In the genomic region with DNA sequence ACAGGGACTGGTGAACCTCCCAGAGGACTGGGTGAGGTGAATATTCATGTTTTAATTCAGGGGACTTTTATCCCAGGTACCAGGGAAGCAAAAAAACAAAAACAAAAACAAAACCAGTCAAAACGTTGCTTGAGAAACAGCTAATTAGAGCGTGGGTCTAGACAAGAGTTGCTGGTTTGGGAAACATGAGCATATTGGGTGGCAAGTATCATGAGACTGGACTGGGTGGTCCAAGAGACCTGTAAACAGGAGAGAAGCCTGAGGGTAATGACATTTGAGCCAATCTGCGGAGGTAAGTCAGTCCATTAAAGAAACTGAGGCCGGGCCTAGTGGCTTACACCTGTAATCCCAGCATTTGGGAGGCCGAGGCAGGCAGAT, we compare ENCODE assay signal across 18 cellular contexts. TPM values are rescaled to one million over a fixed set of nuclear protein-coding genes. Genes with fewer than 3 reads are reported as not detected.
DNase-seq lines count a peak whose midpoint lies in the region; ATAC-seq and TF ChIP-seq lines count a peak whose summit lies in the region.
"Had no signal": no experiment of that assay in that cellular context is flagged by ENCODE, and none has a peak within 500 bp of the region (broad histone marks: within the 10 kb centered on the region; RNA-seq: fewer than 3 reads in every experiment).

No MANE protein-coding gene starts in this region.

- H3K4me3 Mint-ChIP-seq in naive B cell: peak overlapping the region; percentile 43 to 93 (median 86)
- H3K4me3 Mint-ChIP-seq: HFFc6, T-cell had no signal

- peaks cover 95% of the 10 kb centered on the region for H3K4me1 ChIP-seq in DOHH2 (ENCODE audit: control insufficient read depth, low read length)
- peaks cover 25% of the 10 kb centered on the region for H3K4me1 ChIP-seq in PC-3 (ENCODE audit: insufficient read depth, low read length)
- H3K4me1 ChIP-seq: A549, Caco-2, Peyer's patch had no signal

- H3F3A ChIP-seq in DOHH2 (ENCODE audit: control insufficient read depth, insufficient read depth) (peaks cover 63% of the 10 kb centered on the region), PC-3 (ENCODE audit: low read length, unreplicated experiment) (no peaks in the 10 kb centered on the region)

- H3K9me2 ChIP-seq in DOHH2 (replicated peaks; ENCODE audit: control insufficient read depth, low read length) (no peaks in the 10 kb centered on the region), PC-3 (replicated peaks; ENCODE audit: low read length) (no peaks in the 10 kb centered on the region)

- H4K20me1 ChIP-seq in DOHH2 (ENCODE audit: control insufficient read depth, insufficient read depth, low read depth, low read length): no peaks in the 10 kb centered on the region
- no peaks in the 10 kb centered on the region for H4K20me1 ChIP-seq in PC-3 (ENCODE audit: low read length)

- TF ChIP-seq CTCF in DOHH2 (IDR thresholded peaks at IDR 0.05; ENCODE audit: low read depth, low read length, poor library complexity, severe bottlenecking) (no peak), PC-3 (conservative IDR thresholded peaks at IDR 0.05; ENCODE audit: low read depth, low read length) (no peak)

- H3K9me3 ChIP-seq in DOHH2 (ENCODE audit: control insufficient read depth, insufficient read depth, low read length) (no peaks in the 10 kb centered on the region), PC-3 (ENCODE audit: low read length) (no peaks in the 10 kb centered on the region)
- H3K9me3 ChIP-seq: A549, Caco-2, Peyer's patch had no signal

- BruUV-seq in PC-3 (replicated peaks; lab: Mats Ljungman, UMichigan): no TSS peak

- in situ Hi-C loops in ACHN (cut with HindIII; ENCODE audit: low pct_ligation_motif_present, low pct_unique_long_range_greater_than_20kb, low sequenced_read_pairs): no loop called here

- DNase-seq in PC-3: no peak
- no peak for DNase-seq in naive B cell
- DNase-seq in ACHN: no peak
- DNase-seq in NCI-H82 treated with DMSO at 0.1 percent for 48 hours (lab: John Stamatoyannopoulos, UW; ENCODE audit: unreplicated experiment): no peak
- no peak for DNase-seq in NCI-H1417 (lab: John Stamatoyannopoulos, UW)
- no peak for DNase-seq in iPS-NIHi7 (ENCODE audit: extremely low spot score)
- DNase-seq: HFFc6, IMR-90, NCI-H1105 treated with DMSO at 0.1 percent for 48 hours, NCI-H187 treated with DMSO at 0.1 percent for 48 hours, NCI-H69 had no signal

- no peaks in the 10 kb centered on the region for H3K9me3 Mint-ChIP-seq in naive B cell
- H3K9me3 Mint-ChIP-seq: HFFc6, T-cell had no signal

- CTCF ChIA-PET in PC-3 (lab: Charles Lee): interaction anchor here (0.6 to 1.0 kb wide), 2 partner anchors 10 to 11 kb away, joined by 3 to 7 read pairs; partner anchors contain the start of gene BPTF

- H3K27me3 Mint-ChIP-seq in naive B cell: no peaks in the 10 kb centered on the region

- H3K27ac Mint-ChIP-seq in naive B cell: peak overlapping the region; percentile 98 to 100 (median 99)
- H3K27ac Mint-ChIP-seq: HFFc6, T-cell had no signal

- peak overlapping the region; percentile 100 for H3K27ac ChIP-seq in DOHH2 (ENCODE audit: low read depth, low read length)
- H3K27ac ChIP-seq in PC-3 (ENCODE audit: low read length): peak overlapping the region; percentile 72
- H3K27ac ChIP-seq: A549, Peyer's patch had no signal

- intact Hi-C loops in PC-3 (cut with micrococcal nuclease): no loop called here

- H3K4me3 ChIP-seq in DOHH2 (ENCODE audit: low read length) (peak overlapping the region; percentile 51), PC-3 (ENCODE audit: low read length) (no peak overlapping the region; the same call in 1 of the 2 replicates)
- H3K4me3 ChIP-seq: A549, Peyer's patch had no signal

- peaks cover 3% of the 10 kb centered on the region; the same call in 1 of the 2 replicates for H3K79me2 ChIP-seq in DOHH2 (ENCODE audit: control insufficient read depth, low read length)
- H3K79me2 ChIP-seq in PC-3 (ENCODE audit: low read length): no peaks in the 10 kb centered on the region

- peak overlapping the region; percentile 48 for H2AFZ ChIP-seq in PC-3 (ENCODE audit: low read length)

- ATAC-seq in HG03045 (IDR thresholded peaks at IDR 0.05; ENCODE audit: unreplicated experiment) (peak; percentile 7), PC-3 (no peak; the same call in 1 of the 2 replicates), naive B cell (ENCODE audit: low read depth in 2 of 2) (no peak)
- ATAC-seq: Right ventricle myocardium inferior, T-cell had no signal

- H3K4me1 Mint-ChIP-seq in naive B cell: peaks cover 50 to 76% (median 60%) of the 10 kb centered on the region in 3 donors
- H3K4me1 Mint-ChIP-seq: T-cell had no signal

- H3K36me3 ChIP-seq in DOHH2 (ENCODE audit: control insufficient read depth, low read length) (no peaks in the 10 kb centered on the region), PC-3 (ENCODE audit: low read depth, low read length) (no peaks in the 10 kb centered on the region)
- H3K36me3 ChIP-seq: Peyer's patch had no signal

- peak overlapping the region; percentile 20; the same call in 1 of the 2 replicates for H3K9ac ChIP-seq in PC-3 (ENCODE audit: low read length)

- H3K27me3 ChIP-seq in DOHH2 (ENCODE audit: control insufficient read depth, low read length) (no peaks in the 10 kb centered on the region), PC-3 (ENCODE audit: low read length) (no peaks in the 10 kb centered on the region)
- H3K27me3 ChIP-seq: Peyer's patch had no signal

- H3K36me3 Mint-ChIP-seq in naive B cell: no peaks in the 10 kb centered on the region
- H3K36me3 Mint-ChIP-seq: T-cell had no signal

- peak overlapping the region; percentile 63 for H3K4me2 ChIP-seq in DOHH2 (ENCODE audit: low read length)
- peak overlapping the region; percentile 46 for H3K4me2 ChIP-seq in PC-3 (ENCODE audit: low read length)
- H3K4me2 ChIP-seq: A549 had no signal

- POLR2A ChIA-PET in PC-3 (lab: Charles Lee; ENCODE audit: unreplicated experiment): interaction anchor here (1.0 kb wide), 1 partner anchor 11 kb away, joined by 7 read pairs; the partner anchor contains the start of gene BPTF

RNA-seq across cellular contexts. Expression of gene BPTF, which starts 11.5 kb away (rescaled TPM):
- total RNA-seq in PC-3 (2014; rRNA removed): 53.8 and 61.8 TPM in 2 replicates
- 10 to 100 TPM; 13.0 to 41.5 (median 14.6) TPM for polyA plus RNA-seq in naive B cell (ENCODE audit: low read depth in 6 of 6)
